20 cellular contexts compared by ENCODE assay signal in the genomic region with DNA sequence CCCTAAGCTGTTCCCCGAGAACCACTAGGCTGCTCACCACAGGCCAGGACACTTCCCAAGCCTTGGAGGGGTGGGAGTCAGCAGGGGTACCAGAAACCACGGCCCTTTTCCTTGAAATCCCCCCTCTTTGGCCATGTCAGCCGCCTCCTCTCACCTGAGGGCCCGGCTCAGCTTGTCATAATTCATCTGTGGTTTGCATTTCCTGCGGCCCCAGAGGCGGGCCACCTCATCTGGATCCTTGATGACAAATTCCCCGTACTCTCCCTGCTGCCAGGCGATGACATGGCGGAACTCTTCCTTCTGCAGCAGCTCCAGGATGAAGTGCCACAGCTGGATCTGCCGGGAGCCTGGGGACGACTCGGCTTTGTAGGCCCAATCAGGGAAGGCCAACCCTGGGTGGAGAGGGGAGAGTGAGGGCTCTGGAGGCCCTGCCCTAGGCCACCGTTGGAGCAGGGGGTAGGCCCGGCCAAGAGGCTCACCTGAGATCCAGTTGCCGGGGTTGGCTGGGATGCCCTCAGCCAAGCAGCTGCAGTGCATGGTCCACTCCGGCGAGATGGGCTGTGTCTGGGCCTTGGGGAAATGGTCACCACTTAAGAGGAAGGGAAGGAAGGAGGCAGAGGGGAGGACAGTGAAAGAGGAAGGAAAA. TPM values are rescaled to one million over a fixed set of nuclear protein-coding genes. Genes with fewer than 3 reads are reported as not detected.
"Had no signal": no experiment of that assay in that cellular context is flagged by ENCODE, and none has a peak within 500 bp of the region (broad histone marks: within the 10 kb centered on the region; RNA-seq: fewer than 3 reads in every experiment).

No MANE protein-coding gene starts in this region.

RNA-seq across cellular contexts. Expression of gene ETV3L, which starts 0.5 kb away (rescaled TPM):
- total RNA-seq: cerebellum; colonic mucosa; dermis blood vessel endothelial cell; endothelial cell of umbilical vein; glomerular endothelial cell; heart left ventricle; kidney epithelial cell; left colon; left ventricle myocardium superior; mammary epithelial cell; mesenteric fat pad; naive thymus-derived CD4-positive, alpha-beta T cell; pancreas; prostate gland; renal cortical epithelial cell; skeletal muscle tissue; suprapubic skin; thyroid gland; uterus had no signal
- polyA plus RNA-seq: endothelial cell of umbilical vein; heart left ventricle; mammary epithelial cell; naive thymus-derived CD4-positive, alpha-beta T cell; neural cell had no signal
